ENCODE assay signal across 8 cellular contexts in genomic region chr15:90300988-90301715, GRCh38. TPM values are rescaled to one million over a fixed set of nuclear protein-coding genes. Genes with fewer than 3 reads are reported as not detected.
A peak's percentile ranks its signal among the peaks of the same experiment; 100 is the strongest.
DNase-seq lines count a peak whose midpoint lies in the region; ATAC-seq, FAIRE-seq and TF ChIP-seq lines count a peak whose summit lies in the region.

No MANE protein-coding gene starts in this region.

- peaks cover 0 to 5% (median 0%) of the 10 kb centered on the region in 5 experiments for H3K9me3 Mint-ChIP-seq in brain

- FAIRE-seq in kidney (lab: Jason Lieb, UNC) = no peak

- H3K27ac ChIP-seq in kidney (ENCODE audit: low read depth in 2 of 2, low read length in 2 of 2) = peak overlapping the region; percentile 51 to 57

- H3K4me1 ChIP-seq in kidney (ENCODE audit: control insufficient read depth in 1 of 2, insufficient read depth in 1 of 2, low read depth in 1 of 2, low read length in 2 of 2) = peaks cover 5 to 9% of the 10 kb centered on the region in 2 donors

- no peak overlapping the region for H3K4me3 Mint-ChIP-seq in brain

- TF ChIP-seq CTCF in brain (conservative IDR thresholded peaks at IDR 0.05) (peak; percentile 46 to 79), kidney (IDR thresholded peaks at IDR 0.05; ENCODE audit: borderline replicate concordance, extremely low read depth, insufficient read depth) (peak; percentile 65)

- peak overlapping the region in 1 of 5 experiments; percentile 86 for H3K27ac Mint-ChIP-seq in brain

- DNase-seq in COLO829 (ENCODE audit: low spot score) = peak; percentile 23
- peak in 61 of 76 experiments; percentile 3 to 66 (median 35) for DNase-seq in HUDEP-2 (lab: John Stamatoyannopoulos, UW; ENCODE audit: unreplicated experiment in 76 of 76)
- peak; percentile 6 for DNase-seq in T1000 (lab: John Stamatoyannopoulos, UW)
- peak; percentile 89 for DNase-seq in kidney
- DNase-seq in stimulated activated CD4-positive, alpha-beta T cell treated with anti-CD3 and anti-CD28 coated beads, Interleukin-4, amount 100 ng/mL, for 48 hours (ENCODE audit: low read depth in 2 of 2) = peak; percentile 56 to 62

- no peak overlapping the region for H3K9ac ChIP-seq in kidney (ENCODE audit: low read length in 2 of 2)

- H3K9me3 ChIP-seq in kidney (ENCODE audit: control insufficient read depth in 1 of 2, low read length in 2 of 2) = no peaks in the 10 kb centered on the region

- no peaks in the 10 kb centered on the region for H3K36me3 ChIP-seq in kidney (ENCODE audit: control insufficient read depth in 1 of 2, insufficient read depth in 2 of 2, low read length in 2 of 2)

- ATAC-seq in GM18870 (IDR thresholded peaks at IDR 0.05; ENCODE audit: unreplicated experiment) (no peak), HG02798 (IDR thresholded peaks at IDR 0.05; ENCODE audit: poor library complexity, unreplicated experiment) (no peak)

- no peaks in the 10 kb centered on the region for H3K36me3 Mint-ChIP-seq in brain

- H3K4me1 Mint-ChIP-seq in brain = peaks cover 9% of the 10 kb centered on the region

- intact Hi-C loops in kidney (cut with DNase I) = no loop called here

- H3K27me3 Mint-ChIP-seq in brain = no peaks in the 10 kb centered on the region

- peak overlapping the region in 1 of 2 donors; percentile 42 for H3K4me3 ChIP-seq in kidney (ENCODE audit: low read length in 2 of 2)

RNA-seq across cellular contexts. Expression of gene NGRN, which starts 35.7 kb away (rescaled TPM):
- polyA plus RNA-seq in brain (ENCODE audit: insufficient read depth, low read depth, low replicate concordance) (189 TPM), kidney (ENCODE audit: insufficient read depth, low read depth, low replicate concordance) (93.8 TPM)
- total RNA-seq in kidney = 81.9 TPM

RNA-seq across cellular contexts. Expression of gene ZNF774, which starts 50.9 kb away (rescaled TPM):
- polyA plus RNA-seq in brain (ENCODE audit: insufficient read depth, low read depth, low replicate concordance) (2.3 TPM), kidney (ENCODE audit: insufficient read depth, low read depth, low replicate concordance) (1.7 TPM)
- 3.1 TPM for total RNA-seq in kidney

RNA-seq across cellular contexts. Expression of gene TTLL13, which starts 51.8 kb away (rescaled TPM):
- polyA plus RNA-seq in brain (ENCODE audit: insufficient read depth, low read depth, low replicate concordance) = not detected
- 0.54 TPM for total RNA-seq in kidney
- polyA plus RNA-seq in kidney (ENCODE audit: insufficient read depth, low read depth, low replicate concordance) = 0.88 TPM

Comparison
In these comparisons a context has a peak if more than half of its experiments do, and no peak if none do; other contexts are left out.
1. DNase-seq: peak in every context shown above with its lines; median percentile 89 in kidney; 59 in stimulated activated CD4-positive, alpha-beta T cell treated with anti-CD3 and anti-CD28 coated beads, Interleukin-4, amount 100 ng/mL, for 48 hours; 35 in HUDEP-2; 23 in COLO829; 6 in T1000.